Comparison of ENCODE assay signal across 33 cellular contexts in the genomic region with DNA sequence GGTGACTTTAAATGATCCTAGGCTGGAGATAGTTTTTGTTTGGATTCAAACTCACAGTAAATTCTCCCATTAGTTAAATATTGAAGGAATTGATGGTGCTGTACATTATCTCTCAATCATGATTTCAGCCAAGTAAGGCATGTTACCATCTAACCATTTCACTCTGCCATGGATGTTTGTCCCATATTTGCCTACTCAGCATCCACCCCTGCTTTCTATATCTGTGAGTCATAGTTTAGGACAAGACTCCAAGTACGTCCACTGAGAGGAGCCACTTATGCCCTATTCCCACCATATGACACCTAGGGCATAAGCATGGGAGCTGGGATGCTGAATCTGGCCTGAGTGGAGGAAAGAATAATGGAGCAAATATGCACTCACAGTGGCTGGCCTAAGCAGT.
"Had no signal": no experiment of that assay in that cellular context is flagged by ENCODE, and none has a peak within 500 bp of the region (broad histone marks: within the 10 kb centered on the region; RNA-seq: fewer than 3 reads in every experiment).

No MANE protein-coding gene starts in this region.

- H3K4me3 ChIP-seq: adrenal gland, body of pancreas, breast epithelium had no signal

- DNase-seq: activated B cell treated with CpG ODN at 0.5 μM for 24 hours; activated CD4-positive, alpha-beta memory T cell treated with anti-CD3 and anti-CD28 coated beads for 36 hours; activated CD4-positive, alpha-beta T cell treated with anti-CD3 and anti-CD28 coated beads for 4 hours; activated CD4-positive, alpha-beta T cell treated with anti-CD3 and anti-CD28 coated beads, Interleukin-2, amount 10 ng/mL, durations not matched to agents 24 days and 14 days; activated CD4-positive, alpha-beta T cell treated with anti-CD3 and anti-CD28 coated beads, Interleukin-2, amount 50 U/mL, for 1 hour; activated CD4-positive, alpha-beta T cell treated with anti-CD3 and anti-CD28 coated beads, Interleukin-2, amount 50 U/mL, for 4 hours; activated CD4-positive, CD25-positive, alpha-beta regulatory T cell treated with anti-CD3 and anti-CD28 coated beads, Interleukin-2, amount 50 U/mL, for 72 hours; activated CD8-positive, alpha-beta memory T cell treated with anti-CD3 and anti-CD28 coated beads, Interleukin-2, amount 50 U/mL, for 4 hours; activated CD8-positive, alpha-beta T cell treated with anti-CD3 and anti-CD28 coated beads for 36 hours; activated effector memory CD4-positive, alpha-beta T cell treated with anti-CD3 and anti-CD28 coated beads, Interleukin-2, amount 50 U/mL, for 16 hours; activated gamma-delta T cell treated with Interleukin-2 at 50 U/mL for 16 hours; activated naive CD4-positive, alpha-beta T cell; activated naive CD4-positive, alpha-beta T cell treated with anti-CD3 and anti-CD28 coated beads for 36 hours; activated naive CD4-positive, alpha-beta T cell treated with anti-CD3 and anti-CD28 coated beads, Interleukin-2, amount 50 U/mL, for 16 hours; activated naive CD8-positive, alpha-beta T cell treated with anti-CD3 and anti-CD28 coated beads for 36 hours; activated T-cell treated with anti-CD3 and anti-CD28 coated beads for 4 hours; activated T-cell treated with anti-CD3 and anti-CD28 coated beads, Interleukin-2, amount 50 U/mL, for 1 hour; activated T-cell treated with anti-CD3 and anti-CD28 coated beads, Interleukin-2, amount 50 U/mL, for 4 hours; activated T-cell treated with anti-CD3 and anti-CD28 coated beads, Interleukin-2, amount 50 U/mL, for 72 hours; adrenal gland; amniotic stem cell; aorta; body of pancreas; brain microvascular endothelial cell; central memory CD4-positive, alpha-beta T cell; T-helper 2 cell; T-helper 9 cell had no signal

- FAIRE-seq: astrocyte, TTC549 had no signal

- H3K9me3 ChIP-seq: adrenal gland, body of pancreas, breast epithelium had no signal

- ATAC-seq: activated CD8-positive, alpha-beta T cell treated with anti-CD3 and anti-CD28 coated beads for 36 hours; activated naive CD4-positive, alpha-beta T cell treated with anti-CD3 and anti-CD28 coated beads, Interleukin-2, amount 50 U/mL, for 72 hours; activated T-cell treated with anti-CD3 and anti-CD28 coated beads, Interleukin-2, amount 50 U/mL, for 4 hours; activated T-cell treated with anti-CD3 and anti-CD28 coated beads, Interleukin-2, amount 50 U/mL, for 72 hours; activated T-helper 17 cell treated with anti-CD3 and anti-CD28 coated beads, Interleukin-2, amount 50 U/mL, for 72 hours; body of pancreas had no signal

- H3K4me1 ChIP-seq: adrenal gland, body of pancreas, breast epithelium had no signal

- H3K27me3 ChIP-seq: adrenal gland, body of pancreas, brain microvascular endothelial cell, breast epithelium had no signal

- H3K27ac ChIP-seq: adrenal gland, body of pancreas, brain microvascular endothelial cell, breast epithelium, VCaP had no signal

- H3K36me3 ChIP-seq: adrenal gland, brain microvascular endothelial cell, breast epithelium had no signal
